Comparison of ENCODE assay signal across 25 cellular contexts in genomic region chr14:35138585-35138984, GRCh38.
"Had no signal": no experiment of that assay in that cellular context is flagged by ENCODE, and none has a peak within 500 bp of the region (broad histone marks: within the 10 kb centered on the region; RNA-seq: fewer than 3 reads in every experiment).

No MANE protein-coding gene starts in this region.

- FAIRE-seq: frontal cortex had no signal

- H3K9ac ChIP-seq: parathyroid adenoma had no signal

- H3K36me3 ChIP-seq: neutrophil had no signal

- H3K27ac Mint-ChIP-seq: progenitor cell of endocrine pancreas; stimulated activated naive CD8-positive, alpha-beta T cell treated with anti-CD3 and anti-CD28 coated beads, Interleukin-15, amount 100 ng/mL, for 72 hours had no signal

- H3K4me2 ChIP-seq: smooth muscle cell had no signal

- ATAC-seq: left colon; left ventricle myocardium superior; lower lobe of right lung; natural killer cell; sciatic nerve; stimulated activated naive CD8-positive, alpha-beta T cell treated with anti-CD3 and anti-CD28 coated beads, Interleukin-15, amount 100 ng/mL, for 72 hours had no signal

- H3K4me3 Mint-ChIP-seq: immature natural killer cell; natural killer cell; stimulated activated naive CD8-positive, alpha-beta T cell treated with anti-CD3 and anti-CD28 coated beads, Interleukin-15, amount 100 ng/mL, for 72 hours had no signal

- H3K27ac ChIP-seq: dorsolateral prefrontal cortex, lower lobe of right lung, parathyroid adenoma, suprapubic skin, transverse colon, vagina had no signal

- DNase-seq: dorsolateral prefrontal cortex; effector CD4-positive, alpha-beta T cell; hypothalamus; immature natural killer cell; islet precursor cell; kidney glomerular epithelial cell; left colon; left ventricle myocardium superior; lower lobe of right lung; natural killer cell; stimulated activated CD4-positive, alpha-beta T cell treated with anti-CD3 and anti-CD28 coated beads, Interleukin-12 subunit alpha, Interleukin-12 subunit beta, amount 100 ng/mL, for 4 hours; stimulated activated CD4-positive, alpha-beta T cell treated with anti-CD3 and anti-CD28 coated beads, Interleukin-1b, Interleukin-23, amount 100 ng/mL, for 48 hours; stimulated activated CD4-positive, alpha-beta T cell treated with anti-CD3 and anti-CD28 coated beads, Interleukin-4, amount 100 ng/mL, for 1 hour; stimulated activated CD8-positive, alpha-beta memory T cell treated with anti-CD3 and anti-CD28 coated beads, Interleukin-4, amount 100 ng/mL, for 48 hours; stimulated activated naive CD4-positive, alpha-beta T cell; stimulated activated naive CD8-positive, alpha-beta T cell treated with anti-CD3 and anti-CD28 coated beads, Interleukin-15, amount 100 ng/mL, for 72 hours; transverse colon had no signal

- H2AFZ ChIP-seq: parathyroid adenoma had no signal

- H3K27me3 ChIP-seq: dorsolateral prefrontal cortex, neutrophil, suprapubic skin, transverse colon, vagina had no signal

- H3K4me1 ChIP-seq: lower lobe of right lung, parathyroid adenoma, transverse colon, vagina had no signal

- H3K9me3 Mint-ChIP-seq: immature natural killer cell; natural killer cell; stimulated activated naive CD8-positive, alpha-beta T cell treated with anti-CD3 and anti-CD28 coated beads, Interleukin-15, amount 100 ng/mL, for 72 hours had no signal

- H3K9me3 ChIP-seq: lower lobe of right lung, neutrophil, suprapubic skin, transverse colon, vagina had no signal

- H3K27me3 Mint-ChIP-seq: progenitor cell of endocrine pancreas; stimulated activated naive CD8-positive, alpha-beta T cell treated with anti-CD3 and anti-CD28 coated beads, Interleukin-15, amount 100 ng/mL, for 72 hours had no signal

- H3K4me3 ChIP-seq: dorsolateral prefrontal cortex, lower lobe of right lung, smooth muscle cell, suprapubic skin, transverse colon, vagina had no signal
